22 cellular contexts compared by ENCODE assay signal in the genomic region with DNA sequence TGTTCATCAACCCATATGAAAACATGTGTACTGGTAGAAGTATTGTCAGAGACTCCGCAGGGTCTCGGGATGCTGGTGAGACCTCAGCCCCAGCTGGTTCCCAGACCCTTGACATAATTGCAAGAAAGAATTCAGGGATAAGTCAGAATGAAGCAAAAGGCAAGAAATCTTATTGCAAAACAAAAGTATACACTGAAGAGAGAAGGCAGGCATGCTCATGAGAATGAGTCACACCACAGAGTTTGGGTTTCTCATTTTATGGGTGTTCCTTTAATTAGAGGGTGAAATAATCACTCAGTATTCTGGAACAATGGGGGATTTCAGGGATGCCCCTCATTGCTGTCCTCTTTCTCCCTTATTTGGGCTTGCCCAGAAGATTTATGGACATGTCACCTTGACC.
DNase-seq lines count a peak whose midpoint lies in the region; ATAC-seq and TF ChIP-seq lines count a peak whose summit lies in the region.
"Had no signal": no experiment of that assay in that cellular context is flagged by ENCODE, and none has a peak within 500 bp of the region (broad histone marks: within the 10 kb centered on the region; RNA-seq: fewer than 3 reads in every experiment).

No MANE protein-coding gene starts in this region.

- CTCF ChIA-PET in AG04450 (lab: Charles Lee), result no interaction called here

- H3K36me3 Mint-ChIP-seq in stimulated activated naive B cell treated with anti-CD40 and anti-IgM and Interleukin-4, amounts not matched to agents 10 μg/mL and 1 μg/mL and 100 μg/mL, for 72 hours, result no peaks in the 10 kb centered on the region
- H3K36me3 Mint-ChIP-seq: activated naive CD4-positive, alpha-beta T cell treated with anti-CD3 and anti-CD28 coated beads, Interleukin-2, amount 50 U/mL, for 24 hours; CD4-positive, CD25-positive, alpha-beta regulatory T cell had no signal

- no peak overlapping the region for H3K27ac ChIP-seq in AG04450 (ENCODE audit: low read depth, low read length)
- H3K27ac ChIP-seq: heart left ventricle, SK-N-MC, uterus had no signal

- H3K9me3 ChIP-seq in AG04450 (ENCODE audit: control insufficient read depth, insufficient read depth, low read length), result no peaks in the 10 kb centered on the region
- H3K9me3 ChIP-seq: heart left ventricle, uterus had no signal

- no peak for TF ChIP-seq CTCF in AG04450 (IDR thresholded peaks at IDR 0.05; ENCODE audit: low read depth, low read length)

- no peaks in the 10 kb centered on the region for H3K4me1 Mint-ChIP-seq in stimulated activated naive B cell treated with anti-CD40 and anti-IgM and Interleukin-4, amounts not matched to agents 10 μg/mL and 1 μg/mL and 100 μg/mL, for 72 hours
- H3K4me1 Mint-ChIP-seq: activated naive CD4-positive, alpha-beta T cell treated with anti-CD3 and anti-CD28 coated beads, Interleukin-2, amount 50 U/mL, for 24 hours; CD4-positive, CD25-positive, alpha-beta regulatory T cell had no signal

- no peak overlapping the region for H3K27ac Mint-ChIP-seq in stimulated activated naive B cell treated with anti-CD40 and anti-IgM and Interleukin-4, amounts not matched to agents 10 μg/mL and 1 μg/mL and 100 μg/mL, for 72 hours
- H3K27ac Mint-ChIP-seq: activated CD8-positive, alpha-beta T cell treated with anti-CD3 and anti-CD28 coated beads for 36 hours; activated naive CD4-positive, alpha-beta T cell treated with anti-CD3 and anti-CD28 coated beads, Interleukin-2, amount 50 U/mL, for 24 hours; CD4-positive, CD25-positive, alpha-beta regulatory T cell; T-helper 2 cell treated with Interferon-gamma antibody and Interleukin-4, amounts not matched to agents 5 μg/mL and 100 μg/mL, for 36 hours had no signal

- H3K27me3 ChIP-seq in AG04450 (ENCODE audit: control insufficient read depth, insufficient read depth, low read length), result no peaks in the 10 kb centered on the region
- H3K27me3 ChIP-seq: heart left ventricle, uterus had no signal

- DNase-seq in AG04450 (ENCODE audit: low read depth, low spot score), result peak; percentile 8
- DNase-seq in HS-5 (ENCODE audit: low read depth), result peak; percentile 6
- peak; percentile 79 for DNase-seq in amniotic epithelial cell (ENCODE audit: low read depth)
- peak; percentile 3 for DNase-seq in fibroblast of peridontal ligament (ENCODE audit: extremely low read depth)
- DNase-seq in NCI-H2227 treated with DMSO at 0.1 percent for 48 hours (lab: John Stamatoyannopoulos, UW), result no peak
- DNase-seq in stimulated activated naive B cell treated with anti-CD40 and anti-IgM and Interleukin-4, amounts not matched to agents 10 μg/mL and 1 μg/mL and 100 μg/mL, for 72 hours, result no peak
- DNase-seq in NK-92 treated with Interleukin-12 subunit alpha and Interleukin-12 subunit beta, amount 100 ng/mL, for 24 hours (lab: John Stamatoyannopoulos, UW), result no peak
- DNase-seq: activated CD4-positive, CD25-positive, alpha-beta regulatory T cell; activated CD8-positive, alpha-beta T cell treated with anti-CD3 and anti-CD28 coated beads for 36 hours; activated T-cell treated with anti-CD3 and anti-CD28 coated beads, Interleukin-2, amount 50 U/mL, for 48 hours; CD4-positive, CD25-positive, alpha-beta regulatory T cell; dermis blood vessel endothelial cell; heart left ventricle; NCI-H1092; NCI-H2081 treated with DMSO at 0.1 percent for 48 hours; NCI-H524 treated with DMSO at 0.1 percent for 48 hours; substantia nigra; uterus had no signal

- peaks cover 0 to 4% of the 10 kb centered on the region in 2 donors for H3K9me3 Mint-ChIP-seq in stimulated activated naive B cell treated with anti-CD40 and anti-IgM and Interleukin-4, amounts not matched to agents 10 μg/mL and 1 μg/mL and 100 μg/mL, for 72 hours

- H3K4me3 Mint-ChIP-seq in stimulated activated naive B cell treated with anti-CD40 and anti-IgM and Interleukin-4, amounts not matched to agents 10 μg/mL and 1 μg/mL and 100 μg/mL, for 72 hours, result no peak overlapping the region
- H3K4me3 Mint-ChIP-seq: activated CD8-positive, alpha-beta T cell treated with anti-CD3 and anti-CD28 coated beads for 36 hours; activated naive CD4-positive, alpha-beta T cell treated with anti-CD3 and anti-CD28 coated beads, Interleukin-2, amount 50 U/mL, for 24 hours; CD4-positive, CD25-positive, alpha-beta regulatory T cell; T-helper 2 cell treated with Interferon-gamma antibody and Interleukin-4, amounts not matched to agents 5 μg/mL and 100 μg/mL, for 36 hours had no signal

- ATAC-seq in GM18909 (IDR thresholded peaks at IDR 0.05; ENCODE audit: poor library complexity, unreplicated experiment), result no peak
- no peak for ATAC-seq in stimulated activated naive B cell treated with anti-CD40 and anti-IgM and Interleukin-4, amounts not matched to agents 10 μg/mL and 1 μg/mL and 100 μg/mL, for 72 hours (replicated peaks)
- ATAC-seq: activated CD8-positive, alpha-beta T cell treated with anti-CD3 and anti-CD28 coated beads for 36 hours; heart left ventricle had no signal

- H3K27me3 Mint-ChIP-seq in stimulated activated naive B cell treated with anti-CD40 and anti-IgM and Interleukin-4, amounts not matched to agents 10 μg/mL and 1 μg/mL and 100 μg/mL, for 72 hours, result no peaks in the 10 kb centered on the region
- H3K27me3 Mint-ChIP-seq: activated CD8-positive, alpha-beta T cell treated with anti-CD3 and anti-CD28 coated beads for 36 hours; activated naive CD4-positive, alpha-beta T cell treated with anti-CD3 and anti-CD28 coated beads, Interleukin-2, amount 50 U/mL, for 24 hours; CD4-positive, CD25-positive, alpha-beta regulatory T cell had no signal

- H3K4me3 ChIP-seq in AG04450 (ENCODE audit: low read depth, low read length), result no peak overlapping the region
- H3K4me3 ChIP-seq: heart left ventricle, SK-N-MC, uterus had no signal

- POLR2A ChIA-PET in AG04450 (lab: Yijun Ruan, JAX), result no interaction called here

Comparison
In these comparisons a context has a peak if more than half of its experiments do, and no peak if none do; other contexts are left out.
1. DNase-seq: peak in AG04450 (single experiment), HS-5 (single experiment), amniotic epithelial cell (single experiment) and fibroblast of peridontal ligament (single experiment); none in NCI-H2227 treated with DMSO at 0.1 percent for 48 hours (single experiment), stimulated activated naive B cell treated with anti-CD40 and anti-IgM and Interleukin-4, amounts not matched to agents 10 μg/mL and 1 μg/mL and 100 μg/mL, for 72 hours (single experiment) and NK-92 treated with Interleukin-12 subunit alpha and Interleukin-12 subunit beta, amount 100 ng/mL, for 24 hours (single experiment).